ENCODE assay signal across 8 cellular contexts in genomic region chr3:42014443-42014945, GRCh38. TPM values are rescaled to one million over a fixed set of nuclear protein-coding genes. Genes with fewer than 3 reads are reported as not detected.
DNase-seq lines count a peak whose midpoint lies in the region; ATAC-seq lines count a peak whose summit lies in the region.

No MANE protein-coding gene starts in this region.

- H3K4me1 ChIP-seq in muscle layer of colon (ENCODE audit: insufficient read depth, low read length) = peaks cover 41% of the 10 kb centered on the region

- ATAC-seq in effector memory CD8-positive, alpha-beta T cell (replicated peaks) = no peak
- no peak for ATAC-seq in esophagus mucosa

- H3K4me1 Mint-ChIP-seq in activated naive CD4-positive, alpha-beta T cell treated with anti-CD3 and anti-CD28 coated beads, Interleukin-2, amount 50 U/mL, for 24 hours = peaks cover 56% of the 10 kb centered on the region
- peaks cover 32 to 35% of the 10 kb centered on the region in 2 donors for H3K4me1 Mint-ChIP-seq in effector memory CD8-positive, alpha-beta T cell (ENCODE audit: low read depth in 2 of 2)

- no peaks in the 10 kb centered on the region for H3K27me3 ChIP-seq in muscle layer of colon (ENCODE audit: control insufficient read depth in 1 of 2, insufficient read depth in 2 of 2, low read length in 2 of 2)

- H3K9me3 ChIP-seq in muscle layer of colon (ENCODE audit: low read length) = no peaks in the 10 kb centered on the region

- peak overlapping the region; percentile 65 to 97 for H3K4me3 ChIP-seq in muscle layer of colon (ENCODE audit: low read depth in 1 of 2, low read length in 2 of 2)

- H3K36me3 Mint-ChIP-seq in activated naive CD4-positive, alpha-beta T cell treated with anti-CD3 and anti-CD28 coated beads, Interleukin-2, amount 50 U/mL, for 24 hours = no peaks in the 10 kb centered on the region
- H3K36me3 Mint-ChIP-seq in effector memory CD8-positive, alpha-beta T cell (ENCODE audit: insufficient read depth) = peaks cover 6% of the 10 kb centered on the region

- peak overlapping the region; percentile 94 for H3K27ac ChIP-seq in muscle layer of colon (ENCODE audit: low read depth, low read length)

- H3K27me3 Mint-ChIP-seq in activated naive CD4-positive, alpha-beta T cell treated with anti-CD3 and anti-CD28 coated beads, Interleukin-2, amount 50 U/mL, for 24 hours = no peaks in the 10 kb centered on the region
- no peaks in the 10 kb centered on the region for H3K27me3 Mint-ChIP-seq in effector memory CD8-positive, alpha-beta T cell

- H3K9ac ChIP-seq in muscle layer of colon (ENCODE audit: low read length) = peak overlapping the region; percentile 59

- H3K36me3 ChIP-seq in muscle layer of colon (ENCODE audit: insufficient read depth, low read length) = no peaks in the 10 kb centered on the region

- peak overlapping the region; percentile 95 for H3K4me3 Mint-ChIP-seq in activated naive CD4-positive, alpha-beta T cell treated with anti-CD3 and anti-CD28 coated beads, Interleukin-2, amount 50 U/mL, for 24 hours
- H3K4me3 Mint-ChIP-seq in effector memory CD8-positive, alpha-beta T cell = peak overlapping the region; percentile 87 to 95

- H3K27ac Mint-ChIP-seq in activated naive CD4-positive, alpha-beta T cell treated with anti-CD3 and anti-CD28 coated beads, Interleukin-2, amount 50 U/mL, for 24 hours = peak overlapping the region; percentile 88
- H3K27ac Mint-ChIP-seq in effector memory CD8-positive, alpha-beta T cell = peak overlapping the region; percentile 89

- no peak for DNase-seq in activated naive CD4-positive, alpha-beta T cell treated with anti-CD3 and anti-CD28 coated beads, Interleukin-2, amount 50 U/mL, for 16 hours
- DNase-seq in RKO (ENCODE audit: low spot score) (peak; percentile 55), NCI-H1105 (lab: John Stamatoyannopoulos, UW) (no peak), foreskin melanocyte (no peak)
- no peak for DNase-seq in effector memory CD8-positive, alpha-beta T cell

- no peaks in the 10 kb centered on the region for H3K9me3 Mint-ChIP-seq in activated naive CD4-positive, alpha-beta T cell treated with anti-CD3 and anti-CD28 coated beads, Interleukin-2, amount 50 U/mL, for 24 hours
- no peaks in the 10 kb centered on the region for H3K9me3 Mint-ChIP-seq in effector memory CD8-positive, alpha-beta T cell

RNA-seq across cellular contexts. Expression of gene ULK4, which starts 52.6 kb away (rescaled TPM):
- total RNA-seq in esophagus mucosa = 6.0 TPM
